ENCODE assay signal across 20 cellular contexts in the genomic region with DNA sequence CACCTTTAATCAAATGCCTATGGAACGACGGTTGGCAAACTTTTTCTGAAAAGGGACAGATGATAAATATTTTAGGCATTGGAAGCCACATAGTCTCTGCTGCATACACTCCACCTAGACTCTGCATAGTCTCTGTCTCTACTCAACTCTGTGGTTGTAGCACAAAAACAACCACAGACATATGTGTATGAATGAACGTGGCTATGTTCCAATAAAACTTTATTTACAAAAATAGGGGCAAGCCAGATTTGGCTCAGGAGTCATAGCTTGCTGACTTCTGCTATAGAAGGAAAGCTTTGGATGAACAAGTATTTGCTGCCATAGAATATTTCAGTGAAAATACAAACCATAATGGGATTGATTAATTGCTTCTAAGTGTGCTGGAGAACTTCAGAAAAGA. TPM values are rescaled to one million over a fixed set of nuclear protein-coding genes. Genes with fewer than 3 reads are reported as not detected.
"Had no signal": no experiment of that assay in that cellular context is flagged by ENCODE, and none has a peak within 500 bp of the region (broad histone marks: within the 10 kb centered on the region; RNA-seq: fewer than 3 reads in every experiment).

No MANE protein-coding gene starts in this region.

- FAIRE-seq: frontal cortex had no signal

- ATAC-seq: left lobe of liver; mucosa of descending colon; natural killer cell; right cardiac atrium; stimulated activated effector memory CD8-positive, alpha-beta T cell treated with anti-CD3 and anti-CD28 coated beads, Interleukin-12 subunit alpha, Interleukin-12 subunit beta, amount 100 ng/mL, for 72 hours; stimulated activated naive CD8-positive, alpha-beta T cell treated with anti-CD3 and anti-CD28 coated beads, Interleukin-15, Interleukin-2, amounts not matched to agents 100 U/mL and 50 U/mL, for 24 hours had no signal

- H3K4me1 ChIP-seq: upper lobe of right lung had no signal

- H3K4me3 ChIP-seq: dorsolateral prefrontal cortex, mucosa of descending colon, ovary, tibial artery, upper lobe of right lung had no signal

- H3K27ac ChIP-seq: dorsolateral prefrontal cortex, ovary, tibial artery, upper lobe of right lung had no signal

- H3K27me3 ChIP-seq: ovary, tibial artery, upper lobe of right lung had no signal

- H3K36me3 ChIP-seq: ovary, tibial artery, upper lobe of right lung had no signal

- DNase-seq: cortex of kidney; dorsolateral prefrontal cortex; effector CD8-positive, alpha-beta T cell; islet precursor cell; mammary epithelial cell; mucosa of descending colon; natural killer cell; ovary; stimulated activated CD4-positive, alpha-beta T cell treated with anti-CD3 and anti-CD28 coated beads, Interleukin-4, amount 100 ng/mL, for 1 hour; stimulated activated CD8-positive, alpha-beta memory T cell treated with anti-CD3 and anti-CD28 coated beads, Interleukin-4, amount 100 ng/mL, for 48 hours; stimulated activated naive CD8-positive, alpha-beta T cell treated with anti-CD3 and anti-CD28 coated beads, Interleukin-15, Interleukin-2, amounts not matched to agents 100 U/mL and 50 U/mL, for 24 hours; tibial artery; upper lobe of right lung had no signal

- H3K9me3 ChIP-seq: mucosa of descending colon, ovary, tibial artery, upper lobe of right lung had no signal

RNA-seq across cellular contexts. Expression of a gene that starts 37.5 kb away (rescaled TPM):
- total RNA-seq: fibroblast of lung, mammary epithelial cell, myocyte, neural crest cell had no signal

RNA-seq across cellular contexts. Expression of a gene that starts 37.5 kb away (rescaled TPM):
- total RNA-seq: fibroblast of lung, mammary epithelial cell, myocyte, neural crest cell had no signal
